ENCODE assay signal across 15 cellular contexts in genomic region chr1:200294241-200294640, GRCh38.
"Had no signal": no experiment of that assay in that cellular context is flagged by ENCODE, and none has a peak within 500 bp of the region (broad histone marks: within the 10 kb centered on the region; RNA-seq: fewer than 3 reads in every experiment).

No MANE protein-coding gene starts in this region.

- H3K9me3 ChIP-seq: heart right ventricle, sigmoid colon had no signal

- ATAC-seq: activated CD8-positive, alpha-beta T cell treated with anti-CD3 and anti-CD28 coated beads, Interleukin-2, amount 10 ng/mL, durations not matched to agents 7 days and 5 days; heart right ventricle; left ventricle myocardium superior had no signal

- H3K27ac ChIP-seq: heart right ventricle, sigmoid colon, VCaP had no signal

- H3K36me3 ChIP-seq: heart right ventricle, sigmoid colon had no signal

- FAIRE-seq: islet of Langerhans had no signal

- DNase-seq: activated CD4-positive, alpha-beta T cell treated with anti-CD3 and anti-CD28 coated beads for 4 hours; activated CD8-positive, alpha-beta memory T cell treated with anti-CD3 and anti-CD28 coated beads, Interleukin-2, amount 50 U/mL, for 48 hours; activated CD8-positive, alpha-beta T cell treated with anti-CD3 and anti-CD28 coated beads, Interleukin-2, amount 10 ng/mL, durations not matched to agents 7 days and 5 days; activated naive CD4-positive, alpha-beta T cell treated with anti-CD3 and anti-CD28 coated beads for 36 hours; foreskin melanocyte; heart right ventricle; left ventricle myocardium superior; sigmoid colon; stimulated activated CD4-positive, alpha-beta T cell treated with anti-CD3 and anti-CD28 coated beads, Interleukin-12 subunit alpha, Interleukin-12 subunit beta, amount 100 ng/mL, for 4 hours; stimulated activated naive CD4-positive, alpha-beta T cell; substantia nigra; T-helper 9 cell; trophoblast cell had no signal

- H3K4me1 ChIP-seq: heart right ventricle, sigmoid colon had no signal

- H3K27me3 ChIP-seq: sigmoid colon had no signal

- H3K4me3 ChIP-seq: heart right ventricle, sigmoid colon had no signal
